Comparison of ENCODE assay signal across 8 cellular contexts in genomic region chr16:19410435-19411153, GRCh38. TPM values are rescaled to one million over a fixed set of nuclear protein-coding genes. Genes with fewer than 3 reads are reported as not detected.
DNase-seq lines count a peak whose midpoint lies in the region; ATAC-seq and TF ChIP-seq lines count a peak whose summit lies in the region.

No MANE protein-coding gene starts in this region.

- H3K4me3 ChIP-seq in MM.1S (ENCODE audit: low read length), result peak overlapping the region; percentile 55
- peak overlapping the region; percentile 62 for H3K4me3 ChIP-seq in lower lobe of right lung

- peak overlapping the region; percentile 57; the same call in 1 of the 2 replicates for H3K27ac ChIP-seq in MM.1S (ENCODE audit: low read length)
- peak overlapping the region; percentile 67 for H3K27ac ChIP-seq in lower lobe of right lung

- intact Hi-C loops in lower lobe of right lung (cut with DNase I), result no loop called here

- H3K27me3 ChIP-seq in MM.1S (replicated peaks; ENCODE audit: insufficient read depth, low read length) (no peaks in the 10 kb centered on the region), lower lobe of right lung (ENCODE audit: low read depth) (peaks cover 28% of the 10 kb centered on the region)

- peak overlapping the region; percentile 65 for H3K9ac ChIP-seq in MM.1S (ENCODE audit: low read length)

- no peaks in the 10 kb centered on the region for H3K9me2 ChIP-seq in MM.1S (replicated peaks; ENCODE audit: insufficient read depth, low read length)

- peak; percentile 6 for DNase-seq in EL
- DNase-seq in MM.1S, result peak; percentile 71
- peak; percentile 58 for DNase-seq in astrocyte of the hippocampus (ENCODE audit: low read depth, low spot score)
- DNase-seq in lower lobe of right lung, result peak; percentile 80
- no peak for DNase-seq in NCI-H226
- no peak for DNase-seq in epidermal melanocyte (ENCODE audit: insufficient read length, low spot score)

- H3K9me3 ChIP-seq in MM.1S (replicated peaks; ENCODE audit: insufficient read depth, low read length) (no peaks in the 10 kb centered on the region), lower lobe of right lung (peaks cover 10% of the 10 kb centered on the region)

- ATAC-seq in lower lobe of right lung, result peak; percentile 86 to 94
- no peak for ATAC-seq in HG03045 (IDR thresholded peaks at IDR 0.05; ENCODE audit: unreplicated experiment)
- ATAC-seq in GM19023 (IDR thresholded peaks at IDR 0.05; ENCODE audit: unreplicated experiment), result no peak

- H3K4me1 ChIP-seq in MM.1S (ENCODE audit: low read length), result peaks cover 10% of the 10 kb centered on the region; the same call in 1 of the 2 replicates
- H3K4me1 ChIP-seq in lower lobe of right lung, result peaks cover 16% of the 10 kb centered on the region

- peak; percentile 21 for TF ChIP-seq CTCF in MM.1S (IDR thresholded peaks at IDR 0.05; ENCODE audit: low read length)
- peak; percentile 54 for TF ChIP-seq CTCF in lower lobe of right lung (IDR thresholded peaks at IDR 0.05)

- H2AFZ ChIP-seq in MM.1S (ENCODE audit: low read length), result peak overlapping the region; percentile 75

- H3K36me3 ChIP-seq in MM.1S (replicated peaks; ENCODE audit: insufficient read depth, low read length), result no peaks in the 10 kb centered on the region
- H3K36me3 ChIP-seq in lower lobe of right lung, result no peaks in the 10 kb centered on the region

- no peaks in the 10 kb centered on the region for H4K20me1 ChIP-seq in MM.1S (ENCODE audit: insufficient read depth, low read length)

- no peaks in the 10 kb centered on the region for H3F3A ChIP-seq in MM.1S (ENCODE audit: insufficient read depth, low read length)

- peaks cover 6% of the 10 kb centered on the region; the same call in 1 of the 2 replicates for H3K79me2 ChIP-seq in MM.1S (ENCODE audit: low read length)

- H3K4me2 ChIP-seq in MM.1S (ENCODE audit: low read depth, low read length), result peak overlapping the region; percentile 72

RNA-seq across cellular contexts. Expression of gene TMC5, which starts 7.1 kb away (rescaled TPM):
- 62.1 TPM for total RNA-seq in lower lobe of right lung

Comparison
In these comparisons a context has a peak if more than half of its experiments do, and no peak if none do; other contexts are left out.
1. DNase-seq: peak in EL (single experiment), MM.1S (single experiment), astrocyte of the hippocampus (single experiment) and lower lobe of right lung (single experiment); none in NCI-H226 (single experiment) and epidermal melanocyte (single experiment).
2. ATAC-seq: peak in lower lobe of right lung (2 of 2); none in HG03045 (single experiment) and GM19023 (single experiment).